In genomic region chr7:130890176-130891020, GRCh38 we compare ENCODE assay signal across 9 cellular contexts.
DNase-seq lines count a peak whose midpoint lies in the region; ATAC-seq, FAIRE-seq and TF ChIP-seq lines count a peak whose summit lies in the region.
"Had no signal": no experiment of that assay in that cellular context is flagged by ENCODE, and none has a peak within 500 bp of the region (broad histone marks: within the 10 kb centered on the region; RNA-seq: fewer than 3 reads in every experiment).

No MANE protein-coding gene starts in this region.

- TF ChIP-seq CTCF in HFFc6 (IDR thresholded peaks at IDR 0.05), result no peak
- TF ChIP-seq CTCF in left ventricle myocardium inferior (IDR thresholded peaks at IDR 0.05; ENCODE audit: borderline replicate concordance), result no peak

- H3K4me3 ChIP-seq in left ventricle myocardium inferior (peak overlapping the region; percentile 7), small intestine (ENCODE audit: low read depth in 1 of 2, low read length in 2 of 2) (no peak overlapping the region)
- H3K4me3 ChIP-seq: SJCRH30 had no signal

- 82 to 84% (median 82%) methylated on average over 11 of the region's 11 CpGs for WGBS in small intestine, 3 donors

- H3K27ac ChIP-seq in left ventricle myocardium inferior (replicated peaks) (peak overlapping the region; percentile 78), small intestine (ENCODE audit: low read depth in 1 of 2, low read length in 1 of 2) (peak overlapping the region; percentile 25 to 67)
- H3K27ac ChIP-seq: SJCRH30 had no signal

- H3K36me3 ChIP-seq in left ventricle myocardium inferior, result peaks cover 23% of the 10 kb centered on the region
- no peaks in the 10 kb centered on the region for H3K36me3 ChIP-seq in small intestine (ENCODE audit: control insufficient read depth in 2 of 2, insufficient read depth in 2 of 2, low read length in 2 of 2)

- intact Hi-C loops in left ventricle myocardium inferior (cut with micrococcal nuclease), result loop anchor here (10.0 kb wide), 1 partner anchor 154 kb away; no protein-coding TSS in a partner anchor

- H3K27me3 Mint-ChIP-seq in HFFc6 (ENCODE audit: insufficient read depth), result peaks cover 69% of the 10 kb centered on the region
- no peaks in the 10 kb centered on the region for H3K27me3 Mint-ChIP-seq in activated naive CD8-positive, alpha-beta T cell treated with anti-CD3 and anti-CD28 coated beads for 36 hours

- H3K36me3 Mint-ChIP-seq in HFFc6 (ENCODE audit: low read depth), result peaks cover 88% of the 10 kb centered on the region
- H3K36me3 Mint-ChIP-seq in activated naive CD8-positive, alpha-beta T cell treated with anti-CD3 and anti-CD28 coated beads for 36 hours, result peaks cover 61% of the 10 kb centered on the region

- ATAC-seq in GM21423 (IDR thresholded peaks at IDR 0.05; ENCODE audit: unreplicated experiment), result no peak
- ATAC-seq in GM18868 (IDR thresholded peaks at IDR 0.05; ENCODE audit: unreplicated experiment), result no peak

- H3K9me3 ChIP-seq in left ventricle myocardium inferior (replicated peaks) (no peaks in the 10 kb centered on the region), small intestine (ENCODE audit: control insufficient read depth, low read depth) (no peaks in the 10 kb centered on the region)
- H3K9me3 ChIP-seq: SJCRH30 had no signal

- peaks cover 6% of the 10 kb centered on the region for H3K9me3 Mint-ChIP-seq in HFFc6
- H3K9me3 Mint-ChIP-seq in activated naive CD8-positive, alpha-beta T cell treated with anti-CD3 and anti-CD28 coated beads for 36 hours, result no peaks in the 10 kb centered on the region

- no peak for DNase-seq in HFFc6
- no peak for DNase-seq in activated naive CD8-positive, alpha-beta T cell treated with anti-CD3 and anti-CD28 coated beads for 36 hours
- no peak for DNase-seq in left ventricle myocardium inferior
- DNase-seq in small intestine, result no peak
- no peak for DNase-seq in NCI-H446 (lab: John Stamatoyannopoulos, UW)
- no peak for DNase-seq in activated gamma-delta T cell treated with Interleukin-2 at 50 U/mL for 16 hours
- DNase-seq: SJCRH30 had no signal

- no peak for FAIRE-seq in small intestine (lab: Jason Lieb, UNC)

- H3K27ac Mint-ChIP-seq in HFFc6, result peak overlapping the region; percentile 94
- peak overlapping the region; percentile 69 for H3K27ac Mint-ChIP-seq in activated naive CD8-positive, alpha-beta T cell treated with anti-CD3 and anti-CD28 coated beads for 36 hours

- peak overlapping the region; percentile 75 for H3K4me3 Mint-ChIP-seq in HFFc6
- H3K4me3 Mint-ChIP-seq in activated naive CD8-positive, alpha-beta T cell treated with anti-CD3 and anti-CD28 coated beads for 36 hours, result no peak overlapping the region

- H3K4me1 ChIP-seq in left ventricle myocardium inferior (peaks cover 95% of the 10 kb centered on the region), small intestine (ENCODE audit: control insufficient read depth in 2 of 2, insufficient read depth in 1 of 2, low read depth in 1 of 2, low read length in 1 of 2) (peaks cover 6 to 18% of the 10 kb centered on the region in 2 donors)

- H3K4me1 Mint-ChIP-seq in HFFc6 (ENCODE audit: low read depth), result peaks cover 94% of the 10 kb centered on the region
- H3K4me1 Mint-ChIP-seq in activated naive CD8-positive, alpha-beta T cell treated with anti-CD3 and anti-CD28 coated beads for 36 hours, result peaks cover 49% of the 10 kb centered on the region

- H3K27me3 ChIP-seq in left ventricle myocardium inferior (ENCODE audit: low read depth) (no peaks in the 10 kb centered on the region), small intestine (ENCODE audit: control insufficient read depth in 2 of 2, insufficient read depth in 2 of 2, low read length in 2 of 2) (no peaks in the 10 kb centered on the region)
- H3K27me3 ChIP-seq: SJCRH30 had no signal
